24 cellular contexts compared by ENCODE assay signal in the genomic region with DNA sequence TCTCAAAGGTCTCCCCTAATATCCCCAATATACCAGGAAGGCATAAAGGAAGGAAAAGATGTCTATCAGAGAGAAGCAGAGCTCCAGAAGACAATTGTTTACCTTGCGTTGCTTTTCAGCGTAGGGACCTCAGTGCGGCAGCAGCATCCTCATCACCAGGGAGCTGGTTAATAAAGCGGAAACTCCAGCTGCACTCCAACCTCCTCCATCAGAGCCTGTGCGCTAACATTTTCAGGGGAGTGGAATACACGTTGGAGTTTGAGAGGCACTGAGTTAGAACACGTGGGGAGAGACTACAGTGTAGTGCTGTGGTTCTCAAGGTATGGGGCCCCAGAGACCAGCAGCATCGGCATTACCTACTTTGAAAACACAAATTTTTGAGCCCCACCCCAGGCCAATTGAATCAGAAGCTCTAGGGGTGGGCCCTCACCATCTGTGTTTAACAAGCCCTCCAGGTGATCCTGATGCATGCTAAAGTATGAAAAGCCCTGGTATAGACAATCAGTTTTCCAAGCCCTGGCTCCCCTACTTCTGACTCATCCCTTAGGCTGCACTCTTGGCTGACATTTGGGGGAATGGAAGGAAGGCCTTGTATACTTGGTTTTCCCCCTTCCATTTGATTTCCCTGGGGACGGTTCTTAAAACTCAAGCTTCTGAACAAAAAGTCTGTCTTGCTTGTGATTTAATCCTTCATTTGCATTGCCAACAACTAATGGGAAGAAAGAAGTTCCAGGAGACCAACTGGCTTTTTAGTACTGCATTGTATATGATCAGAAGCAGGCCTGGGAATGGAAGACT.
DNase-seq lines count a peak whose midpoint lies in the region; ATAC-seq lines count a peak whose summit lies in the region.
"Had no signal": no experiment of that assay in that cellular context is flagged by ENCODE, and none has a peak within 500 bp of the region (broad histone marks: within the 10 kb centered on the region; RNA-seq: fewer than 3 reads in every experiment).

No MANE protein-coding gene starts in this region.

- no peaks in the 10 kb centered on the region for H3K79me2 ChIP-seq in mesendoderm (ENCODE audit: control insufficient read depth, insufficient read depth, low read length)
- H3K79me2 ChIP-seq: hepatocyte had no signal

- no peaks in the 10 kb centered on the region for H3K36me3 Mint-ChIP-seq in CD8-positive, alpha-beta memory T cell
- H3K36me3 Mint-ChIP-seq: activated naive CD8-positive, alpha-beta T cell treated with anti-CD3 and anti-CD28 coated beads, Interleukin-2, amount 10 ng/mL, durations not matched to agents 7 days and 5 days; naive B cell had no signal

- H3K9me3 Mint-ChIP-seq in CD8-positive, alpha-beta memory T cell: no peaks in the 10 kb centered on the region
- H3K9me3 Mint-ChIP-seq: activated CD8-positive, alpha-beta T cell treated with anti-CD3 and anti-CD28 coated beads for 36 hours; activated naive CD8-positive, alpha-beta T cell treated with anti-CD3 and anti-CD28 coated beads, Interleukin-2, amount 10 ng/mL, durations not matched to agents 7 days and 5 days; naive B cell had no signal

- H3K18ac ChIP-seq in mesendoderm (ENCODE audit: low read length): no peak overlapping the region

- H3K27ac ChIP-seq in CD8-positive, alpha-beta memory T cell (ENCODE audit: low read depth, low read length): no peak overlapping the region
- H3K27ac ChIP-seq in mesendoderm (ENCODE audit: low read depth, low read length): no peak overlapping the region
- H3K27ac ChIP-seq: epithelial cell of prostate, gastrocnemius medialis, hepatocyte, SJSA1 had no signal

- no peak overlapping the region for H3K23ac ChIP-seq in mesendoderm (ENCODE audit: low read length)

- CTCF ChIA-PET in CD8-positive, alpha-beta memory T cell (lab: Charles Lee): interaction anchor here (0.6 to 1.5 kb wide), 3 partner anchors 650 to 656 kb away, joined by 3 to 4 read pairs (median 3); no protein-coding TSS in a partner anchor

- no peak for ATAC-seq in HG02798 (IDR thresholded peaks at IDR 0.05; ENCODE audit: poor library complexity, unreplicated experiment)
- ATAC-seq: activated CD8-positive, alpha-beta T cell treated with anti-CD3 and anti-CD28 coated beads for 36 hours; gastrocnemius medialis; left lobe of liver had no signal

- no peaks in the 10 kb centered on the region for H3K36me3 ChIP-seq in CD8-positive, alpha-beta memory T cell (ENCODE audit: insufficient read depth, low read length)
- H3K36me3 ChIP-seq in mesendoderm (ENCODE audit: control insufficient read depth, insufficient read depth, low read length): no peaks in the 10 kb centered on the region
- H3K36me3 ChIP-seq: gastrocnemius medialis, SJSA1 had no signal

- DNase-seq in NCI-H510A treated with DMSO at 0.1 percent for 48 hours (lab: John Stamatoyannopoulos, UW): peak; percentile 12
- no peak for DNase-seq in NCI-H510A (lab: John Stamatoyannopoulos, UW)
- DNase-seq in NCI-H1694 (lab: John Stamatoyannopoulos, UW): peak; percentile 83
- peak; percentile 44 for DNase-seq in astrocyte of the hippocampus (ENCODE audit: low read depth, low spot score)
- DNase-seq in retina: peak; percentile 47
- no peak for DNase-seq in CD8-positive, alpha-beta memory T cell
- no peak for DNase-seq in mesendoderm
- DNase-seq: activated CD4-positive, CD25-positive, alpha-beta regulatory T cell treated with anti-CD3 and anti-CD28 coated beads, Interleukin-2, amount 50 U/mL, for 72 hours; activated CD8-positive, alpha-beta T cell treated with anti-CD3 and anti-CD28 coated beads for 36 hours; activated effector memory CD4-positive, alpha-beta T cell treated with Interleukin-2 at 50 U/mL for 16 hours; activated naive CD8-positive, alpha-beta T cell treated with anti-CD3 and anti-CD28 coated beads, Interleukin-2, amount 10 ng/mL, durations not matched to agents 7 days and 5 days; activated T-cell treated with anti-CD3 and anti-CD28 coated beads for 4 hours; C1 segment of cervical spinal cord; gastrocnemius medialis; naive B cell; NCI-H1105 treated with DMSO at 0.1 percent for 48 hours; occipital lobe; small intestine; stimulated activated CD4-positive, alpha-beta T cell treated with anti-CD3 and anti-CD28 coated beads, Interleukin-1b, Interleukin-23, amount 100 ng/mL, for 48 hours had no signal

- no peaks in the 10 kb centered on the region for H3K79me1 ChIP-seq in mesendoderm (ENCODE audit: low read length)

- H3K27ac Mint-ChIP-seq in CD8-positive, alpha-beta memory T cell: peak overlapping the region in 1 of 8 donors; percentile 83
- H3K27ac Mint-ChIP-seq: activated CD8-positive, alpha-beta T cell treated with anti-CD3 and anti-CD28 coated beads for 36 hours; activated naive CD8-positive, alpha-beta T cell treated with anti-CD3 and anti-CD28 coated beads, Interleukin-2, amount 10 ng/mL, durations not matched to agents 7 days and 5 days had no signal

- H3K4ac ChIP-seq in mesendoderm (ENCODE audit: low read depth, low read length): no peak overlapping the region

- WGBS in mesendoderm (ENCODE audit: extremely low coverage, insufficient coverage, low lambda C conversion rate): no CpG with 5 or more reads among the region's 9 CpGs

- no peak overlapping the region for H2BK15ac ChIP-seq in mesendoderm (replicated peaks; ENCODE audit: low read depth)

- no peak overlapping the region for H3K56ac ChIP-seq in mesendoderm (ENCODE audit: low read length)

- POLR2A ChIA-PET in CD8-positive, alpha-beta memory T cell (lab: Charles Lee): no interaction called here

- no peak overlapping the region for H2BK120ac ChIP-seq in mesendoderm (ENCODE audit: low read depth, low read length)

- H3K4me3 ChIP-seq in CD8-positive, alpha-beta memory T cell (ENCODE audit: low read length): no peak overlapping the region
- H3K4me3 ChIP-seq in mesendoderm (ENCODE audit: low read length): no peak overlapping the region
- H3K4me3 ChIP-seq: gastrocnemius medialis, hepatocyte, SJSA1 had no signal

- H3K4me2 ChIP-seq in mesendoderm (ENCODE audit: low read length): no peak overlapping the region
- H3K4me2 ChIP-seq: hepatocyte had no signal

- H3K4me3 Mint-ChIP-seq in CD8-positive, alpha-beta memory T cell: no peak overlapping the region
- H3K4me3 Mint-ChIP-seq: activated CD8-positive, alpha-beta T cell treated with anti-CD3 and anti-CD28 coated beads for 36 hours; activated naive CD8-positive, alpha-beta T cell treated with anti-CD3 and anti-CD28 coated beads, Interleukin-2, amount 10 ng/mL, durations not matched to agents 7 days and 5 days; naive B cell had no signal

- H3K4me1 Mint-ChIP-seq in CD8-positive, alpha-beta memory T cell: peaks cover 4 to 5% (median 4%) of the 10 kb centered on the region in 3 donors

- no peaks in the 10 kb centered on the region for H3K27me3 ChIP-seq in CD8-positive, alpha-beta memory T cell (ENCODE audit: insufficient read depth, low read length, poor library complexity, severe bottlenecking)
- no peaks in the 10 kb centered on the region for H3K27me3 ChIP-seq in mesendoderm (ENCODE audit: insufficient read depth, low read length, poor library complexity)
- H3K27me3 ChIP-seq: gastrocnemius medialis, hepatocyte had no signal

- peaks cover 4 to 19% of the 10 kb centered on the region in 2 donors for H3K27me3 Mint-ChIP-seq in CD8-positive, alpha-beta memory T cell
- H3K27me3 Mint-ChIP-seq: activated CD8-positive, alpha-beta T cell treated with anti-CD3 and anti-CD28 coated beads for 36 hours had no signal

- H2AK5ac ChIP-seq in mesendoderm (ENCODE audit: low read length): no peak overlapping the region

- no peaks in the 10 kb centered on the region for H3K9me3 ChIP-seq in CD8-positive, alpha-beta memory T cell (ENCODE audit: low read length)
- H3K9me3 ChIP-seq: gastrocnemius medialis, SJSA1 had no signal

- no peak overlapping the region for H4K8ac ChIP-seq in mesendoderm (ENCODE audit: low read depth, low read length)

- no peak overlapping the region for H3K9ac ChIP-seq in mesendoderm (ENCODE audit: low read length)

- no peak overlapping the region for H2BK5ac ChIP-seq in mesendoderm (ENCODE audit: low read length)

- no peak overlapping the region for H4K5ac ChIP-seq in mesendoderm (ENCODE audit: low read length)

- no peaks in the 10 kb centered on the region for H3K4me1 ChIP-seq in CD8-positive, alpha-beta memory T cell (ENCODE audit: insufficient read depth, low read length)
- H3K4me1 ChIP-seq in mesendoderm (ENCODE audit: control insufficient read depth, low read depth, low read length): peaks cover 4% of the 10 kb centered on the region
- H3K4me1 ChIP-seq: gastrocnemius medialis, SJSA1 had no signal

Comparison
In these comparisons a context has a peak if more than half of its experiments do, and no peak if none do; other contexts are left out.
1. DNase-seq: peak in NCI-H510A treated with DMSO at 0.1 percent for 48 hours (single experiment), NCI-H1694 (single experiment), astrocyte of the hippocampus (single experiment) and retina (single experiment); none in NCI-H510A (single experiment), CD8-positive, alpha-beta memory T cell (0 of 5) and mesendoderm (single experiment).